Comparison of ENCODE assay signal across 15 cellular contexts in genomic region chr11:35304900-35305299, GRCh38.
DNase-seq lines count a peak whose midpoint lies in the region; ATAC-seq and TF ChIP-seq lines count a peak whose summit lies in the region.
"Had no signal": no experiment of that assay in that cellular context is flagged by ENCODE, and none has a peak within 500 bp of the region (broad histone marks: within the 10 kb centered on the region; RNA-seq: fewer than 3 reads in every experiment).

No MANE protein-coding gene starts in this region.

- no peak for TF ChIP-seq EP300 in neural cell (conservative IDR thresholded peaks at IDR 0.05; ENCODE audit: poor library complexity, severe bottlenecking)

- H4K20me1 ChIP-seq in neural cell (ENCODE audit: insufficient read depth): no peaks in the 10 kb centered on the region

- H3F3A ChIP-seq in neural cell (ENCODE audit: insufficient read depth, low read length, poor library complexity, severe bottlenecking): no peaks in the 10 kb centered on the region

- DNase-seq in H4 (ENCODE audit: low spot score) (peak; percentile 28), dorsolateral prefrontal cortex (no peak), NCI-H82 treated with DMSO at 0.1 percent for 48 hours (lab: John Stamatoyannopoulos, UW; ENCODE audit: unreplicated experiment) (no peak), MV-4-11 (lab: John Stamatoyannopoulos, UW) (no peak)
- DNase-seq in activated CD4-positive, alpha-beta T cell treated with anti-CD3 and anti-CD28 coated beads, Interleukin-2, amount 50 U/mL, for 4 hours: no peak
- DNase-seq: activated CD4-positive, alpha-beta T cell treated with anti-CD3 and anti-CD28 coated beads, Interleukin-2, amount 10 ng/mL, durations not matched to agents 7 days and 5 days; endodermal cell; NCI-H2107; Peyer's patch; retina; SK-N-SH had no signal

- H3K27me3 ChIP-seq in ACC112 (ENCODE audit: insufficient read depth, low read length): no peaks in the 10 kb centered on the region
- no peaks in the 10 kb centered on the region for H3K27me3 ChIP-seq in dorsolateral prefrontal cortex
- no peaks in the 10 kb centered on the region for H3K27me3 ChIP-seq in neural cell (ENCODE audit: insufficient read depth, low read depth, low read length)
- H3K27me3 ChIP-seq: cardiac muscle cell, Peyer's patch had no signal

- H3K79me2 ChIP-seq in ACC112 (ENCODE audit: control insufficient read depth, insufficient read depth, low read length, unreplicated experiment) (no peaks in the 10 kb centered on the region), neural cell (replicated peaks; ENCODE audit: insufficient read depth, low read length) (no peaks in the 10 kb centered on the region)

- TF ChIP-seq RAD21 in neural cell (conservative IDR thresholded peaks at IDR 0.05): no peak

- no peaks in the 10 kb centered on the region for H3K36me3 ChIP-seq in ACC112 (ENCODE audit: insufficient read depth, low read length)
- H3K36me3 ChIP-seq in neural cell (ENCODE audit: insufficient read depth, low read length): peaks cover 5% of the 10 kb centered on the region
- H3K36me3 ChIP-seq: cardiac muscle cell, Peyer's patch had no signal

- H3K9ac ChIP-seq in neural cell (ENCODE audit: low read length): no peak overlapping the region
- H3K9ac ChIP-seq: SK-N-SH had no signal

- intact Hi-C loops in dorsolateral prefrontal cortex (cut with DNase I): loop anchor here (5.0 to 10.0 kb wide), 2 partner anchors 263 to 380 kb away; no protein-coding TSS in a partner anchor

- H3K9me2 ChIP-seq in neural cell (ENCODE audit: insufficient read depth, low read length): no peaks in the 10 kb centered on the region
- H3K9me2 ChIP-seq: SK-N-SH had no signal

- TF ChIP-seq CTCF in dorsolateral prefrontal cortex (IDR thresholded peaks at IDR 0.05 in 54 of 56, conservative IDR thresholded peaks at IDR 0.05 in 2 of 56; ENCODE audit: low read depth in 1 of 56, partially characterized antibody in 56 of 56) (no peak), neural cell (IDR thresholded peaks at IDR 0.05; ENCODE audit: poor library complexity, severe bottlenecking) (no peak)

- H3K4me3 ChIP-seq in ACC112 (ENCODE audit: low read depth, low read length) (no peak overlapping the region), dorsolateral prefrontal cortex (no peak overlapping the region), neural cell (ENCODE audit: low read length) (no peak overlapping the region)
- H3K4me3 ChIP-seq: cardiac muscle cell, Peyer's patch had no signal

- H2AFZ ChIP-seq in ACC112 (ENCODE audit: low read length, unreplicated experiment): peak overlapping the region; percentile 20
- H2AFZ ChIP-seq in neural cell (ENCODE audit: low read depth, low read length): no peak overlapping the region

- H3K4me1 ChIP-seq in ACC112 (ENCODE audit: control insufficient read depth, insufficient read depth, low read length, unreplicated experiment): peaks cover 27% of the 10 kb centered on the region

- H3K27ac ChIP-seq in ACC112 (ENCODE audit: low read depth, low read length): peak overlapping the region; percentile 87
- peak overlapping the region in 36 of 59 donors; percentile 5 to 87 (median 63) for H3K27ac ChIP-seq in dorsolateral prefrontal cortex
- H3K27ac ChIP-seq in neural cell (ENCODE audit: low read length): peak overlapping the region; percentile 35
- H3K27ac ChIP-seq: cardiac muscle cell had no signal

- no peaks in the 10 kb centered on the region for H3K9me3 ChIP-seq in neural cell (ENCODE audit: low read length)
- H3K9me3 ChIP-seq: Peyer's patch, SK-N-SH had no signal

- no peak for ATAC-seq in GM18870 (IDR thresholded peaks at IDR 0.05; ENCODE audit: unreplicated experiment)

- no peak overlapping the region for H3K4me2 ChIP-seq in neural cell (ENCODE audit: low read length)
- H3K4me2 ChIP-seq: SK-N-SH had no signal

TF ChIP-seq in neural cell, 6 proteins besides CTCF, POLR2A, EP300 and RAD21:
- TF ChIP-seq EZH2 (IDR thresholded peaks at IDR 0.05; ENCODE audit: borderline replicate concordance, insufficient read depth, low read length, poor library complexity, severe bottlenecking) (no peak), POLR2AphosphoS5 (IDR thresholded peaks at IDR 0.05) (no peak), TAF1 (IDR thresholded peaks at IDR 0.05; ENCODE audit: low read depth) (no peak), SMC3 (conservative IDR thresholded peaks at IDR 0.05; ENCODE audit: poor library complexity) (no peak), REST (IDR thresholded peaks at IDR 0.05; ENCODE audit: borderline replicate concordance) (no peak), MXI1 (conservative IDR thresholded peaks at IDR 0.05; ENCODE audit: poor library complexity, severe bottlenecking) (no peak)

Comparison
In these comparisons a context has a peak if more than half of its experiments do, and no peak if none do; other contexts are left out.
1. H3K27ac ChIP-seq: peak in every context shown above with its lines; median percentile 87 in ACC112; 63 in dorsolateral prefrontal cortex; 35 in neural cell.